1 cellular context compared by ENCODE assay signal in genomic region chr18:79951545-79952456, GRCh38.
TF ChIP-seq lines count a peak whose summit lies in the region.

Gene SLC66A2 (minus strand): TSS chr18:79951653. CDS start chr18:79950926, 727 bp downstream.

TF ChIP-seq in H1, 55 proteins besides CTCF, POLR2A, EP300 and RAD21 (continued from another document):
- TF ChIP-seq RBBP5 (IDR thresholded peaks at IDR 0.05; ENCODE audit: borderline replicate concordance, low read depth, low read length) (0 out of 2 replicates have a peak, but pooled peaks have one; percentile 29), CREB1 (IDR thresholded peaks at IDR 0.05) (peak; percentile 84), HDAC6 (IDR thresholded peaks at IDR 0.05; ENCODE audit: low read depth, low read length) (no peak), SIN3A (conservative IDR thresholded peaks at IDR 0.05 in 1 of 2, IDR thresholded peaks at IDR 0.05 in 1 of 2; ENCODE audit: low read depth in 1 of 2, low read length in 2 of 2) (0 out of 4 replicates have a peak, but pooled peaks of 1 of the 2 experiments have one; percentile 17), SUZ12 (IDR thresholded peaks at IDR 0.05; ENCODE audit: low read length) (no peak; the same call in none of the 2 replicates), CEBPB (IDR thresholded peaks at IDR 0.05; ENCODE audit: low read depth, low read length) (no peak)
